ENCODE assay signal across 1 cellular context in genomic region chr11:32426192-32426591, GRCh38.
A peak's percentile ranks its signal among the peaks of the same experiment; 100 is the strongest.
TF ChIP-seq lines count a peak whose summit lies in the region.

No MANE protein-coding gene starts in this region.

TF ChIP-seq in H1, 55 proteins besides CTCF, POLR2A, EP300 and RAD21 (continued from another document):
- TF ChIP-seq NANOG (IDR thresholded peaks at IDR 0.05; ENCODE audit: insufficient read depth, low read depth, low read length, poor library complexity, severe bottlenecking) (no peak), SIRT6 (IDR thresholded peaks at IDR 0.05; ENCODE audit: low read length) (no peak), CTBP2 (IDR thresholded peaks at IDR 0.05; ENCODE audit: borderline replicate concordance, insufficient read depth, insufficient read length, low read length) (no peak), MAX (IDR thresholded peaks at IDR 0.05) (0 out of 2 replicates have a peak, but pooled peaks have one; percentile 23)
